8 cellular contexts compared by ENCODE assay signal in genomic region chr13:48892311-48892710, GRCh38.
A peak's percentile ranks its signal among the peaks of the same experiment; 100 is the strongest.
DNase-seq lines count a peak whose midpoint lies in the region; ATAC-seq, FAIRE-seq and TF ChIP-seq lines count a peak whose summit lies in the region.

No MANE protein-coding gene starts in this region.

- peak overlapping the region; percentile 77 for H3K27ac ChIP-seq in astrocyte (ENCODE audit: low read depth, low read length)
- no peak overlapping the region for H3K27ac ChIP-seq in CD4-positive, alpha-beta memory T cell (ENCODE audit: low read depth, low read length)

- peak overlapping the region; percentile 20 for H3K9ac ChIP-seq in astrocyte (ENCODE audit: low read length)

- TF ChIP-seq CTCF in astrocyte (IDR thresholded peaks at IDR 0.05; ENCODE audit: insufficient read depth, low read depth, low read length): no peak

- H2AFZ ChIP-seq in astrocyte (ENCODE audit: low read depth, low read length): no peak overlapping the region

- no peaks in the 10 kb centered on the region for H3K79me2 ChIP-seq in astrocyte (ENCODE audit: insufficient read depth, low read length)

- no peaks in the 10 kb centered on the region for H3K27me3 ChIP-seq in astrocyte (ENCODE audit: insufficient read depth, low read length)
- H3K27me3 ChIP-seq in CD4-positive, alpha-beta memory T cell (ENCODE audit: insufficient read depth, low read length): no peaks in the 10 kb centered on the region

- H3K4me3 ChIP-seq in astrocyte (ENCODE audit: insufficient read depth, low read depth, low read length): no peak overlapping the region
- no peak overlapping the region for H3K4me3 ChIP-seq in CD4-positive, alpha-beta memory T cell (ENCODE audit: low read length in 2 of 2)

- POLR2A ChIA-PET in CD4-positive, alpha-beta memory T cell (lab: Charles Lee; ENCODE audit: partially characterized antibody): no interaction called here

- no peaks in the 10 kb centered on the region for H3K27me3 Mint-ChIP-seq in astrocyte (ENCODE audit: low read depth, unreplicated experiment)
- peaks cover 0 to 2% of the 10 kb centered on the region in 2 donors for H3K27me3 Mint-ChIP-seq in CD4-positive, alpha-beta memory T cell

- H3K4me1 ChIP-seq in astrocyte (ENCODE audit: insufficient read depth, low read length): peaks cover 18% of the 10 kb centered on the region
- no peaks in the 10 kb centered on the region for H3K4me1 ChIP-seq in CD4-positive, alpha-beta memory T cell (ENCODE audit: insufficient read depth, low read length)

- H3K4me2 ChIP-seq in astrocyte (ENCODE audit: low read length): peak overlapping the region; percentile 46

- H3K9me3 ChIP-seq in astrocyte (ENCODE audit: insufficient read depth, low read depth, low read length): no peaks in the 10 kb centered on the region
- no peaks in the 10 kb centered on the region for H3K9me3 ChIP-seq in CD4-positive, alpha-beta memory T cell (ENCODE audit: control insufficient read depth in 1 of 2, low read length in 2 of 2)

- no peak for DNase-seq in activated naive CD4-positive, alpha-beta T cell treated with anti-CD3 and anti-CD28 coated beads, Interleukin-2, amount 50 U/mL, for 72 hours (ENCODE audit: low spot score in 2 of 2)
- DNase-seq in activated naive CD4-positive, alpha-beta T cell (lab: John Stamatoyannopoulos, UW): no peak
- DNase-seq in astrocyte (ENCODE audit: low read depth) (peak; percentile 90), pulmonary artery endothelial cell (ENCODE audit: low read depth, low spot score) (peak; percentile 78), GM19238 (ENCODE audit: insufficient read length, low spot score) (no peak), NCI-H2107 (lab: John Stamatoyannopoulos, UW) (no peak)
- no peak for DNase-seq in CD4-positive, alpha-beta memory T cell

- H4K20me1 ChIP-seq in astrocyte (ENCODE audit: insufficient read depth, low read length): no peaks in the 10 kb centered on the region

- CTCF ChIA-PET in CD4-positive, alpha-beta memory T cell (lab: Charles Lee; ENCODE audit: partially characterized antibody): no interaction called here

- peak overlapping the region; percentile 80 to 88 for H3K27ac Mint-ChIP-seq in activated naive CD4-positive, alpha-beta T cell treated with anti-CD3 and anti-CD28 coated beads, Interleukin-2, amount 50 U/mL, for 72 hours
- H3K27ac Mint-ChIP-seq in astrocyte (ENCODE audit: unreplicated experiment): peak overlapping the region; percentile 97
- no peak overlapping the region for H3K27ac Mint-ChIP-seq in CD4-positive, alpha-beta memory T cell

- peaks cover 10 to 13% of the 10 kb centered on the region in 2 donors for H3K9me3 Mint-ChIP-seq in activated naive CD4-positive, alpha-beta T cell treated with anti-CD3 and anti-CD28 coated beads, Interleukin-2, amount 50 U/mL, for 72 hours
- H3K9me3 Mint-ChIP-seq in astrocyte (ENCODE audit: unreplicated experiment): no peaks in the 10 kb centered on the region
- peaks cover 0 to 2% (median 0%) of the 10 kb centered on the region in 8 donors for H3K9me3 Mint-ChIP-seq in CD4-positive, alpha-beta memory T cell

- H3K4me3 Mint-ChIP-seq in astrocyte (ENCODE audit: unreplicated experiment): no peak overlapping the region
- H3K4me3 Mint-ChIP-seq in CD4-positive, alpha-beta memory T cell: no peak overlapping the region

- H3K36me3 Mint-ChIP-seq in activated naive CD4-positive, alpha-beta T cell treated with anti-CD3 and anti-CD28 coated beads, Interleukin-2, amount 50 U/mL, for 72 hours: peaks cover 0 to 13% of the 10 kb centered on the region in 2 donors
- peaks cover 2% of the 10 kb centered on the region for H3K36me3 Mint-ChIP-seq in astrocyte (ENCODE audit: low read depth, unreplicated experiment)
- no peaks in the 10 kb centered on the region for H3K36me3 Mint-ChIP-seq in CD4-positive, alpha-beta memory T cell

- intact Hi-C loops in CD4-positive, alpha-beta memory T cell (cut with micrococcal nuclease): no loop called here

- peak; percentile 91 for FAIRE-seq in astrocyte (lab: Jason Lieb, UNC)

- ATAC-seq in activated naive CD4-positive, alpha-beta T cell treated with anti-CD3 and anti-CD28 coated beads, Interleukin-2, amount 50 U/mL, for 72 hours: peak; percentile 99 to 100
- ATAC-seq in HG03196 (IDR thresholded peaks at IDR 0.05; ENCODE audit: unreplicated experiment): peak; percentile 83

- peaks cover 32% of the 10 kb centered on the region for H3K4me1 Mint-ChIP-seq in astrocyte (ENCODE audit: low read depth, unreplicated experiment)
- H3K4me1 Mint-ChIP-seq in CD4-positive, alpha-beta memory T cell: no peaks in the 10 kb centered on the region

- H3K36me3 ChIP-seq in astrocyte (ENCODE audit: insufficient read depth, low read length): no peaks in the 10 kb centered on the region
- no peaks in the 10 kb centered on the region for H3K36me3 ChIP-seq in CD4-positive, alpha-beta memory T cell (ENCODE audit: insufficient read depth, low read length)

Comparison
In these comparisons a context has a peak if more than half of its experiments do, and no peak if none do; other contexts are left out.
1. DNase-seq: peak in astrocyte (single experiment) and pulmonary artery endothelial cell (single experiment); none in activated naive CD4-positive, alpha-beta T cell treated with anti-CD3 and anti-CD28 coated beads, Interleukin-2, amount 50 U/mL, for 72 hours (0 of 2), activated naive CD4-positive, alpha-beta T cell (0 of 4), GM19238 (single experiment), NCI-H2107 (single experiment) and CD4-positive, alpha-beta memory T cell (0 of 5).
2. H3K27ac Mint-ChIP-seq: peak in activated naive CD4-positive, alpha-beta T cell treated with anti-CD3 and anti-CD28 coated beads, Interleukin-2, amount 50 U/mL, for 72 hours (2 of 2) and astrocyte (single experiment); none in CD4-positive, alpha-beta memory T cell (0 of 7).